In genomic region chr5:100790170-100790665, GRCh38 we compare ENCODE assay signal across 8 cellular contexts.
DNase-seq lines count a peak whose midpoint lies in the region; ATAC-seq and TF ChIP-seq lines count a peak whose summit lies in the region.

No MANE protein-coding gene starts in this region.

- peaks cover 14% of the 10 kb centered on the region for H3K36me3 Mint-ChIP-seq in T-helper 2 cell treated with Interferon-gamma antibody and Interleukin-4, amounts not matched to agents 5 μg/mL and 100 μg/mL, for 36 hours (ENCODE audit: low read depth)
- peaks cover 0 to 12% (median 0%) of the 10 kb centered on the region in 3 donors for H3K36me3 Mint-ChIP-seq in CD8-positive, alpha-beta memory T cell

- peaks cover 17% of the 10 kb centered on the region for H3K4me1 Mint-ChIP-seq in T-helper 2 cell treated with Interferon-gamma antibody and Interleukin-4, amounts not matched to agents 5 μg/mL and 100 μg/mL, for 36 hours (ENCODE audit: low read depth)
- H3K4me1 Mint-ChIP-seq in CD8-positive, alpha-beta memory T cell, result peaks cover 9 to 13% (median 12%) of the 10 kb centered on the region in 3 donors

- POLR2A ChIA-PET in CD8-positive, alpha-beta memory T cell (lab: Charles Lee), result no interaction called here

- intact Hi-C loops in body of pancreas (cut with DNase I), result no loop called here

- no peak for DNase-seq in T-helper 2 cell treated with Interferon-gamma antibody and Interleukin-4, amounts not matched to agents 5 μg/mL and 100 μg/mL, for 36 hours (ENCODE audit: low spot score)
- DNase-seq in T-helper 2 cell (no peak), body of pancreas (peak in 2 of 4 donors; percentile 11 to 18), H4 (ENCODE audit: low spot score) (no peak)
- no peak for DNase-seq in stimulated activated naive CD8-positive, alpha-beta T cell treated with anti-CD3 and anti-CD28 coated beads, Interleukin-15, Interleukin-2, amounts not matched to agents 100 U/mL and 50 U/mL, for 24 hours
- no peak for DNase-seq in CD8-positive, alpha-beta memory T cell
- no peak for DNase-seq in activated CD8-positive, alpha-beta memory T cell treated with anti-CD3 and anti-CD28 coated beads, Interleukin-2, amount 50 U/mL, for 4 hours

- no peaks in the 10 kb centered on the region for H3K27me3 Mint-ChIP-seq in T-helper 2 cell treated with Interferon-gamma antibody and Interleukin-4, amounts not matched to agents 5 μg/mL and 100 μg/mL, for 36 hours (ENCODE audit: low read depth)
- peaks cover 0 to 4% of the 10 kb centered on the region in 2 donors for H3K27me3 Mint-ChIP-seq in CD8-positive, alpha-beta memory T cell

- TF ChIP-seq POLR2A in body of pancreas (IDR thresholded peaks at IDR 0.05), result no peak

- WGBS in body of pancreas, 2 donors, result 13 to 27% methylated on average over 4 of the region's 4 CpGs

- no peaks in the 10 kb centered on the region for H3K9me3 ChIP-seq in body of pancreas
- H3K9me3 ChIP-seq in CD8-positive, alpha-beta memory T cell (ENCODE audit: low read length), result no peaks in the 10 kb centered on the region

- peak; percentile 86 for ATAC-seq in HG03354 (IDR thresholded peaks at IDR 0.05; ENCODE audit: poor library complexity, severe bottlenecking, unreplicated experiment)
- ATAC-seq in body of pancreas, result peak; percentile 45
- ATAC-seq in stimulated activated naive CD8-positive, alpha-beta T cell treated with anti-CD3 and anti-CD28 coated beads, Interleukin-15, Interleukin-2, amounts not matched to agents 100 U/mL and 50 U/mL, for 24 hours, result peak; percentile 40

- H3K27ac ChIP-seq in body of pancreas, result no peak overlapping the region
- H3K27ac ChIP-seq in CD8-positive, alpha-beta memory T cell (ENCODE audit: low read depth, low read length), result no peak overlapping the region

- peaks cover 7% of the 10 kb centered on the region for H3K4me1 ChIP-seq in body of pancreas
- H3K4me1 ChIP-seq in CD8-positive, alpha-beta memory T cell (ENCODE audit: insufficient read depth, low read length), result no peaks in the 10 kb centered on the region

- H3K27me3 ChIP-seq in body of pancreas, result no peaks in the 10 kb centered on the region
- H3K27me3 ChIP-seq in CD8-positive, alpha-beta memory T cell (ENCODE audit: insufficient read depth, low read length, poor library complexity, severe bottlenecking), result no peaks in the 10 kb centered on the region

- TF ChIP-seq CTCF in body of pancreas (IDR thresholded peaks at IDR 0.05), result no peak

- no peaks in the 10 kb centered on the region for H3K36me3 ChIP-seq in body of pancreas (replicated peaks in 1 of 2; ENCODE audit: insufficient read depth in 1 of 2, low read depth in 2 of 2)
- no peaks in the 10 kb centered on the region for H3K36me3 ChIP-seq in CD8-positive, alpha-beta memory T cell (ENCODE audit: insufficient read depth, low read length)

- H3K27ac Mint-ChIP-seq in T-helper 2 cell treated with Interferon-gamma antibody and Interleukin-4, amounts not matched to agents 5 μg/mL and 100 μg/mL, for 36 hours, result peak overlapping the region; percentile 55
- H3K27ac Mint-ChIP-seq in CD8-positive, alpha-beta memory T cell, result no peak overlapping the region

- CTCF ChIA-PET in CD8-positive, alpha-beta memory T cell (lab: Charles Lee), result interaction anchor here (0.9 kb wide), 1 partner anchor 11 kb away, joined by 4 read pairs; no protein-coding TSS in a partner anchor

- H3K4me3 ChIP-seq in body of pancreas, result no peak overlapping the region
- H3K4me3 ChIP-seq in CD8-positive, alpha-beta memory T cell (ENCODE audit: low read length), result no peak overlapping the region

- H3K9me3 Mint-ChIP-seq in T-helper 2 cell treated with Interferon-gamma antibody and Interleukin-4, amounts not matched to agents 5 μg/mL and 100 μg/mL, for 36 hours, result peaks cover 13% of the 10 kb centered on the region
- peaks cover 0 to 4% (median 0%) of the 10 kb centered on the region in 5 donors for H3K9me3 Mint-ChIP-seq in CD8-positive, alpha-beta memory T cell

- H3K4me3 Mint-ChIP-seq in T-helper 2 cell treated with Interferon-gamma antibody and Interleukin-4, amounts not matched to agents 5 μg/mL and 100 μg/mL, for 36 hours, result peak overlapping the region; percentile 64
- H3K4me3 Mint-ChIP-seq in CD8-positive, alpha-beta memory T cell, result peak overlapping the region in 3 of 7 donors; percentile 39 to 63 (median 41)
